In the genomic region with DNA sequence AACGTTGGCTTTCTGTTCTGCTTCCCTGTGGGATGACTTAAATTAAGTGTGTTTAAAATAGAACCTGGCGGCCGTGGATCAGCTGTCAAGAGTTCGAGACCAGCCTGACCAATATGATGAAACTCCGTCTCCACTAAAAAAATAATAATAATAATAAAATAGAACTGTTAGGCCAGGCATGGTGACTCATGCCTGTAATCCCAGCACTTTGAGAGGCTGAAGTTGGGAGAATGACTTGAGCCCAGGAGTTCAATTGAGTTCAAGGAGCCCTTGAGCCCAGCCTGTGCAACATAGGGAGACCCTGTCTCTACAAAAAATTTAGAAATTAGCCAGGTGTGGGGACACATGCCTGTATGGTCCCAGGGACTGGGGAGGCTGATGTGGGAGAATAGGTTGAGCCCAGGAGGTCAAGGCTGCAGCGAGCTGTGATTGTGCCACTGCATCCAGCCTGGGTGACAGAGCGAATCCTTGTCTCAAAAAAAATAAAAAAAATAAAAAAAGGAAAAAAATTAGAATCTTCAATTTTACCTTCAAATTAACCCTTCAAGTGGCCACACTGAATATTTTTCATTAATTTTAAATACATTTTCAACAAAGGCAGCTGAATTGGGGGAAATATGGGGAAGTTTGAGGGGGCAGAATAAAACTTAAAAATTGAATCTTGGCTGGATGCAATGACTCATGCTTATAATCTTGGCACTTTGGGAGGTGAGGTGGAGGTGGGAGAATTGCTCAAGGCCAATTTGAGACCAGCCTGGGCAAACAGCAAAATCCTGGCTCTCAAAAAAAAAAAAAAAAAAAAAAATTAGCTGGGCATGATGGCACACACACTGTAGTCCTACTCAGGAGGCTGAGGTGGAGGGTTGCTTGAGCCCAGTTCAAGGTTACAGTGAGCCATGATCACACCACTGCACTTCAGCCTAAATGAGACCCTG, we compare ENCODE assay signal across 11 cellular contexts. TPM values are rescaled to one million over a fixed set of nuclear protein-coding genes. Genes with fewer than 3 reads are reported as not detected.
DNase-seq lines count a peak whose midpoint lies in the region; ATAC-seq and TF ChIP-seq lines count a peak whose summit lies in the region.
"Had no signal": no experiment of that assay in that cellular context is flagged by ENCODE, and none has a peak within 500 bp of the region (broad histone marks: within the 10 kb centered on the region; RNA-seq: fewer than 3 reads in every experiment).

No MANE protein-coding gene starts in this region.

- POLR2A ChIA-PET in HEK293T (lab: Yijun Ruan, JAX), result no interaction called here

- TF ChIP-seq CTCF in AG10803 (conservative IDR thresholded peaks at IDR 0.05; ENCODE audit: low read length) (no peak), choroid plexus epithelial cell (conservative IDR thresholded peaks at IDR 0.05; ENCODE audit: low read depth, low read length) (no peak), omental fat pad (IDR thresholded peaks at IDR 0.05) (no peak)

- peak; percentile 54 for ATAC-seq in omental fat pad (ENCODE audit: low FRiP score)
- no peak for ATAC-seq in HG02623 (IDR thresholded peaks at IDR 0.05; ENCODE audit: unreplicated experiment)
- no peak for ATAC-seq in HG03457 (IDR thresholded peaks at IDR 0.05; ENCODE audit: unreplicated experiment)
- no peak for ATAC-seq in GM21423 (IDR thresholded peaks at IDR 0.05; ENCODE audit: unreplicated experiment)

- H3K4me3 ChIP-seq in AG10803 (ENCODE audit: low read length), result no peak overlapping the region
- H3K4me3 ChIP-seq in choroid plexus epithelial cell (ENCODE audit: low read depth, low read length), result no peak overlapping the region
- H3K4me3 ChIP-seq: SJSA1 had no signal

- CTCF ChIA-PET in HEK293T (lab: Yijun Ruan, JAX), result interaction anchor here (1.3 to 1.5 kb wide), 2 partner anchors 9 to 114 kb away, joined by 3 to 6 read pairs; no protein-coding TSS in a partner anchor

- DNase-seq in AG10803 (ENCODE audit: low read depth) (peak; percentile 29), LHCN-M2 (ENCODE audit: low read depth) (peak; percentile 61), choroid plexus epithelial cell (ENCODE audit: low read depth) (peak; percentile 62), omental fat pad (ENCODE audit: low spot score) (no peak), HEK293T (ENCODE audit: extremely low spot score) (no peak)
- DNase-seq: AML-193 had no signal

TF ChIP-seq in HEK293T, 16 proteins besides CTCF, POLR2A, EP300 and RAD21:
- TF ChIP-seq CTBP1 (IDR thresholded peaks at IDR 0.05; ENCODE audit: borderline replicate concordance) (no peak), ZNF384 (IDR thresholded peaks at IDR 0.05) (no peak), SUZ12 (IDR thresholded peaks at IDR 0.05) (no peak), SP1 (IDR thresholded peaks at IDR 0.05) (no peak), BHLHE40 (IDR thresholded peaks at IDR 0.05; ENCODE audit: borderline replicate concordance) (no peak), L3MBTL2 (conservative IDR thresholded peaks at IDR 0.05) (no peak), FOXK2 (IDR thresholded peaks at IDR 0.05) (no peak)

RNA-seq across cellular contexts. Expression of a gene that starts 31.8 kb away (rescaled TPM):
- total RNA-seq in LHCN-M2 (2014; rRNA removed) (not detected in 2 replicates), omental fat pad (10 to 100 TPM in 1 of 4 donors, 1 to 10 TPM in 2, under 1 TPM in 1; 0.65 to 20.3 (median 4.1) TPM)
- polyA plus RNA-seq in LHCN-M2 (2012), result not detected
- total RNA-seq: dermis blood vessel endothelial cell, SJSA1 had no signal

RNA-seq across cellular contexts. Expression of a gene that starts 36.6 kb away (rescaled TPM):
- 30.5 and 32.4 TPM in 2 replicates for total RNA-seq in LHCN-M2 (2014; rRNA removed)
- 9.0 TPM for polyA plus RNA-seq in LHCN-M2 (2012)
- 100 to 1,000 TPM in 1 of 4 donors, 10 to 100 TPM in 3; 87.6 to 171 (median 97.9) TPM for total RNA-seq in omental fat pad

Comparison
In these comparisons a context has a peak if more than half of its experiments do, and no peak if none do; other contexts are left out.
1. DNase-seq: peak in AG10803 (single experiment), LHCN-M2 (single experiment) and choroid plexus epithelial cell (single experiment); none in omental fat pad (single experiment) and HEK293T (single experiment).